7 cellular contexts compared by ENCODE assay signal in genomic region chr2:187842978-187843847, GRCh38.
DNase-seq lines count a peak whose midpoint lies in the region; ATAC-seq, FAIRE-seq and TF ChIP-seq lines count a peak whose summit lies in the region.

No MANE protein-coding gene starts in this region.

- H3K4me3 Mint-ChIP-seq in HFFc6 = no peak overlapping the region
- no peak overlapping the region for H3K4me3 Mint-ChIP-seq in naive thymus-derived CD8-positive, alpha-beta T cell

- H3K79me2 ChIP-seq in keratinocyte (ENCODE audit: control insufficient read depth, insufficient read depth, low read length) = no peaks in the 10 kb centered on the region

- no peak overlapping the region for H3K4me3 ChIP-seq in keratinocyte (ENCODE audit: control insufficient read depth in 2 of 3, extremely low read depth in 1 of 3, insufficient read depth in 2 of 3, low read depth in 1 of 3, low read length in 3 of 3)

- no peaks in the 10 kb centered on the region for H3K9me1 ChIP-seq in keratinocyte (ENCODE audit: control insufficient read depth, extremely low read depth, insufficient read depth, low read length)

- no peak for ATAC-seq in naive thymus-derived CD8-positive, alpha-beta T cell

- peaks cover 6% of the 10 kb centered on the region; the same call in 1 of the 2 replicates for H3K4me1 Mint-ChIP-seq in HFFc6 (ENCODE audit: low read depth)
- H3K4me1 Mint-ChIP-seq in naive thymus-derived CD8-positive, alpha-beta T cell = no peaks in the 10 kb centered on the region

- peak; percentile 70 for DNase-seq in HFFc6
- peak; percentile 54 for DNase-seq in NCI-H1694 (lab: John Stamatoyannopoulos, UW)
- DNase-seq in amniotic epithelial cell (ENCODE audit: low read depth) = peak; percentile 75
- DNase-seq in keratinocyte (ENCODE audit: low read depth, low spot score) = peak; percentile 28
- peak; percentile 36 for DNase-seq in urothelium cell line (ENCODE audit: low spot score)
- DNase-seq in naive thymus-derived CD8-positive, alpha-beta T cell = no peak

- H4K20me1 ChIP-seq in keratinocyte (ENCODE audit: control insufficient read depth, extremely low read depth, insufficient read depth, low read length) = no peaks in the 10 kb centered on the region

- FAIRE-seq in keratinocyte (lab: Jason Lieb, UNC) = no peak
- FAIRE-seq in urothelium cell line (lab: Jason Lieb, UNC) = no peak

- H3K9ac ChIP-seq in keratinocyte (ENCODE audit: control insufficient read depth, extremely low read depth, insufficient read depth, low read length) = no peak overlapping the region

- H3K4me2 ChIP-seq in keratinocyte (ENCODE audit: control insufficient read depth, extremely low read depth, insufficient read depth, low read depth, low read length) = no peak overlapping the region

- H3K36me3 Mint-ChIP-seq in HFFc6 (ENCODE audit: low read depth) = no peaks in the 10 kb centered on the region
- no peaks in the 10 kb centered on the region for H3K36me3 Mint-ChIP-seq in naive thymus-derived CD8-positive, alpha-beta T cell

- no peak overlapping the region for H2AFZ ChIP-seq in keratinocyte (ENCODE audit: control insufficient read depth, low read length)

- H3K9me3 ChIP-seq in keratinocyte (ENCODE audit: control insufficient read depth, low read depth, low read length) = no peaks in the 10 kb centered on the region

- no peaks in the 10 kb centered on the region for H3K9me3 Mint-ChIP-seq in HFFc6
- no peaks in the 10 kb centered on the region for H3K9me3 Mint-ChIP-seq in naive thymus-derived CD8-positive, alpha-beta T cell

- no peaks in the 10 kb centered on the region for H3K27me3 Mint-ChIP-seq in HFFc6 (ENCODE audit: insufficient read depth)
- peaks cover 0 to 3% (median 0%) of the 10 kb centered on the region in 5 donors for H3K27me3 Mint-ChIP-seq in naive thymus-derived CD8-positive, alpha-beta T cell

- H3K4me1 ChIP-seq in keratinocyte (ENCODE audit: control insufficient read depth, extremely low read depth, insufficient read depth, low read length) = no peaks in the 10 kb centered on the region

- no peak overlapping the region; the same call in 1 of the 2 replicates for H3K27ac Mint-ChIP-seq in HFFc6
- no peak overlapping the region for H3K27ac Mint-ChIP-seq in naive thymus-derived CD8-positive, alpha-beta T cell

- H3K27me3 ChIP-seq in keratinocyte (ENCODE audit: control insufficient read depth, extremely low read depth, insufficient read depth, low read length) = no peaks in the 10 kb centered on the region

- dilution Hi-C loops in keratinocyte (cut with MboI; ENCODE audit: extremely low pct_ligation_motif_present, low sequenced_read_pairs) = no loop called here

- peak; percentile 36; the same call in 1 of the 2 replicates for TF ChIP-seq CTCF in GM12874 (IDR thresholded peaks at IDR 0.05; ENCODE audit: insufficient read depth, low read depth, low read length)
- TF ChIP-seq CTCF in HFFc6 (IDR thresholded peaks at IDR 0.05) = peak; percentile 90
- peak in 2 of 3 experiments; percentile 47 to 51 for TF ChIP-seq CTCF in keratinocyte (optimal IDR thresholded peaks at IDR 0.05 in 1 of 3, IDR thresholded peaks at IDR 0.05 in 1 of 3, conservative IDR thresholded peaks at IDR 0.05 in 1 of 3; ENCODE audit: extremely low read depth in 1 of 3, insufficient read depth in 2 of 3, low read length in 3 of 3)

- H3K27ac ChIP-seq in keratinocyte (ENCODE audit: control insufficient read depth, insufficient read depth, low read length) = no peak overlapping the region

- H3K36me3 ChIP-seq in keratinocyte (ENCODE audit: control insufficient read depth in 2 of 2, extremely low read depth in 1 of 2, insufficient read depth in 2 of 2, low read length in 2 of 2) = no peaks in the 10 kb centered on the region

- POLR2A ChIA-PET in naive thymus-derived CD8-positive, alpha-beta T cell (lab: Charles Lee) = no interaction called here

Comparison
In these comparisons a context has a peak if more than half of its experiments do, and no peak if none do; other contexts are left out.
1. CTCF ChIP-seq: peak in every context shown above with its lines; median percentile 90 in HFFc6; 49 in keratinocyte; 36 in GM12874.
2. DNase-seq: peak in HFFc6 (single experiment), NCI-H1694 (single experiment), amniotic epithelial cell (single experiment), keratinocyte (single experiment) and urothelium cell line (single experiment); none in naive thymus-derived CD8-positive, alpha-beta T cell (0 of 10).